ENCODE assay signal across 20 cellular contexts in genomic region chr1:35852241-35852640, GRCh38. TPM values are rescaled to one million over a fixed set of nuclear protein-coding genes. Genes with fewer than 3 reads are reported as not detected.
DNase-seq lines count a peak whose midpoint lies in the region; ATAC-seq and TF ChIP-seq lines count a peak whose summit lies in the region.
"Had no signal": no experiment of that assay in that cellular context is flagged by ENCODE, and none has a peak within 500 bp of the region (broad histone marks: within the 10 kb centered on the region; RNA-seq: fewer than 3 reads in every experiment).

No MANE protein-coding gene starts in this region.

- peaks cover 10% of the 10 kb centered on the region for H3K36me3 ChIP-seq in thoracic aorta
- H3K36me3 ChIP-seq: MG63 had no signal

- H3K27me3 Mint-ChIP-seq in brain: no peaks in the 10 kb centered on the region
- no peaks in the 10 kb centered on the region for H3K27me3 Mint-ChIP-seq in mesothelial cell of epicardium (ENCODE audit: low read depth)
- H3K27me3 Mint-ChIP-seq: B cell; CD4-positive, alpha-beta T cell had no signal

- peak overlapping the region; percentile 49 to 69 for H3K27ac ChIP-seq in thoracic aorta
- H3K27ac ChIP-seq: HL-60 had no signal

- ATAC-seq in thoracic aorta (ENCODE audit: insufficient number of reproducible peaks, low FRiP score, low read depth) (no peak), GM18867 (IDR thresholded peaks at IDR 0.05; ENCODE audit: unreplicated experiment) (no peak), HG02588 (IDR thresholded peaks at IDR 0.05; ENCODE audit: unreplicated experiment) (no peak)

- H3K4me1 ChIP-seq in thoracic aorta (ENCODE audit: control insufficient read depth in 1 of 2, low read depth in 2 of 2): peaks cover 23 to 47% of the 10 kb centered on the region in 2 donors

- peak overlapping the region in 4 of 5 experiments; percentile 40 to 83 (median 70) for H3K27ac Mint-ChIP-seq in brain
- H3K27ac Mint-ChIP-seq in mesothelial cell of epicardium: peak overlapping the region; percentile 73
- H3K27ac Mint-ChIP-seq: B cell; CD4-positive, alpha-beta T cell had no signal

- TF ChIP-seq CTCF in brain (conservative IDR thresholded peaks at IDR 0.05) (no peak), mesothelial cell of epicardium (IDR thresholded peaks at IDR 0.05; ENCODE audit: unreplicated experiment) (no peak), thoracic aorta (IDR thresholded peaks at IDR 0.05) (no peak)

- H3K36me3 Mint-ChIP-seq in brain (peaks cover 63% of the 10 kb centered on the region), mesothelial cell of epicardium (peaks cover 32% of the 10 kb centered on the region)

- H3K4me3 Mint-ChIP-seq in brain: no peak overlapping the region
- no peak overlapping the region for H3K4me3 Mint-ChIP-seq in mesothelial cell of epicardium
- H3K4me3 Mint-ChIP-seq: B cell; CD4-positive, alpha-beta T cell; HFFc6 had no signal

- H3K27me3 ChIP-seq in thoracic aorta (replicated peaks; ENCODE audit: insufficient read depth): no peaks in the 10 kb centered on the region
- H3K27me3 ChIP-seq: MG63 had no signal

- DNase-seq in NCI-H82 (lab: John Stamatoyannopoulos, UW) (peak; percentile 77), mesothelial cell of epicardium (ENCODE audit: low spot score in 2 of 2, unreplicated experiment in 2 of 2) (no peak), thoracic aorta (ENCODE audit: low spot score) (no peak), NOMO-1 treated with dmso at 0.1 percent for 144 hours (lab: John Stamatoyannopoulos, UW; ENCODE audit: unreplicated experiment) (no peak)
- DNase-seq: Calu3; CD4-positive, alpha-beta T cell; DMS79 treated with DMSO at 0.1 percent for 48 hours; KG1; MG63; NCI-H1105; NCI-H187; NCI-H2171; NCI-H774; SIG-M5 had no signal

- H3K4me1 Mint-ChIP-seq in brain (peaks cover 7% of the 10 kb centered on the region), mesothelial cell of epicardium (peaks cover 18% of the 10 kb centered on the region)

- no peaks in the 10 kb centered on the region for H3K9me3 ChIP-seq in thoracic aorta
- H3K9me3 ChIP-seq: MG63 had no signal

- H3K9me3 Mint-ChIP-seq in brain (no peaks in the 10 kb centered on the region), mesothelial cell of epicardium (no peaks in the 10 kb centered on the region)
- H3K9me3 Mint-ChIP-seq: CD4-positive, alpha-beta T cell; HFFc6 had no signal

- H3K4me3 ChIP-seq in thoracic aorta: no peak overlapping the region
- H3K4me3 ChIP-seq: MG63 had no signal

RNA-seq across cellular contexts. Expression of gene AGO1, which starts 30.8 kb away (rescaled TPM):
- polyA plus RNA-seq in brain (ENCODE audit: insufficient read depth, low read depth, low replicate concordance): 13.7 TPM
- 50.7 to 53.6 TPM (median 52.5 TPM) in 3 replicates for total RNA-seq in mesothelial cell of epicardium
- total RNA-seq in thoracic aorta: 10 to 100 TPM; 23.6 to 25.3 TPM

RNA-seq across cellular contexts. Expression of gene AGO4, which starts 44.4 kb away (rescaled TPM):
- 3.8 TPM for polyA plus RNA-seq in brain (ENCODE audit: insufficient read depth, low read depth, low replicate concordance)
- total RNA-seq in mesothelial cell of epicardium (25.1 to 27.1 TPM (median 26.5 TPM) in 3 replicates), thoracic aorta (10 to 100 TPM; 16.2 to 19.4 TPM)
